Comparison of ENCODE assay signal across 17 cellular contexts in the genomic region with DNA sequence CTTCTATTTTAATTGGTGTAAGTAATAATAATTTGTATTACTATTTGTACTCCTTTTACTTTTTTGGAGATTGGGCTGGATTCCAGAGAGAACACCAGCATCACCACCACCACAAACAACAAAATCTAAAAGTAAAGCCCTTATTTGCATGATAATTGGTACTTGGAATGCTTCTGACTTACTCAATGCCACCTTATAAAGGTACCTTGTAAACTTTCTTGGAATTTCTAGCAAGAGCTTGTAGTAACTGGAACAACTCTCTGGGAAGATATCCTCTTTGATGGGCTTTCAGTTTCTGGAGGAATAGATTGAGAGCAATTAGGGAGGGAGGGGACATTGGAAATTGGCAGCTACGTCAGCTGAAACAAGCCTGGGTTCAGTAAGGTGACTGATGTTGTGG. TPM values are rescaled to one million over a fixed set of nuclear protein-coding genes. Genes with fewer than 3 reads are reported as not detected.
DNase-seq lines count a peak whose midpoint lies in the region; ATAC-seq and TF ChIP-seq lines count a peak whose summit lies in the region.
"Had no signal": no experiment of that assay in that cellular context is flagged by ENCODE, and none has a peak within 500 bp of the region (broad histone marks: within the 10 kb centered on the region; RNA-seq: fewer than 3 reads in every experiment).

No MANE protein-coding gene starts in this region.

- H2AFZ ChIP-seq in hepatocyte (no peak overlapping the region), neural progenitor cell (replicated peaks) (no peak overlapping the region)

- no peaks in the 10 kb centered on the region for H3K36me3 ChIP-seq in HUES48 (ENCODE audit: control insufficient read depth, insufficient read depth, low read length)
- H3K36me3 ChIP-seq in hepatocyte (replicated peaks; ENCODE audit: insufficient read depth, low read depth): no peaks in the 10 kb centered on the region
- no peaks in the 10 kb centered on the region for H3K36me3 ChIP-seq in neural progenitor cell
- H3K36me3 ChIP-seq: BE2C had no signal

- H3K36me3 Mint-ChIP-seq in neural progenitor cell: no peaks in the 10 kb centered on the region
- H3K36me3 Mint-ChIP-seq: CD4-positive, CD25-positive, alpha-beta regulatory T cell; CD8-positive, alpha-beta memory T cell had no signal

- no peak overlapping the region for H3K9ac ChIP-seq in HUES48 (ENCODE audit: low read depth, low read length)
- no peak overlapping the region for H3K9ac ChIP-seq in neural progenitor cell
- H3K9ac ChIP-seq: KMS-11 had no signal

- H3K9me3 Mint-ChIP-seq in neural progenitor cell: no peaks in the 10 kb centered on the region

- H4K20me1 ChIP-seq in hepatocyte (ENCODE audit: insufficient read depth, poor library complexity, severe bottlenecking) (no peaks in the 10 kb centered on the region), neural progenitor cell (ENCODE audit: low read depth) (peaks cover 25% of the 10 kb centered on the region)

- no peak for DNase-seq in hepatocyte (ENCODE audit: low spot score)
- DNase-seq in neural progenitor cell (ENCODE audit: low spot score): peak; percentile 5
- DNase-seq in NCI-H446 treated with DMSO at 0.1 percent for 48 hours (lab: John Stamatoyannopoulos, UW): no peak
- DNase-seq: ACHN; BE2C; C1 segment of cervical spinal cord; CD4-positive, CD25-positive, alpha-beta regulatory T cell; CD8-positive, alpha-beta memory T cell; COR-L47; DMS 273 treated with DMSO at 0.1 percent for 48 hours; DMS53; HFFc6 had no signal

- peaks cover 9% of the 10 kb centered on the region for H3K4me1 Mint-ChIP-seq in neural progenitor cell
- H3K4me1 Mint-ChIP-seq: CD4-positive, CD25-positive, alpha-beta regulatory T cell; CD8-positive, alpha-beta memory T cell had no signal

- peaks cover 23% of the 10 kb centered on the region for H3F3A ChIP-seq in neural progenitor cell (ENCODE audit: low read depth)

- no peak overlapping the region for H3K4me3 Mint-ChIP-seq in neural progenitor cell
- H3K4me3 Mint-ChIP-seq: CD4-positive, CD25-positive, alpha-beta regulatory T cell; CD8-positive, alpha-beta memory T cell; HFFc6 had no signal

- H3K9me3 ChIP-seq in HUES48 (ENCODE audit: control insufficient read depth, insufficient read depth, low read length) (no peaks in the 10 kb centered on the region), hepatocyte (ENCODE audit: low read depth) (no peaks in the 10 kb centered on the region), neural progenitor cell (ENCODE audit: low read depth) (no peaks in the 10 kb centered on the region)
- H3K9me3 ChIP-seq: BE2C had no signal

- peaks cover 64% of the 10 kb centered on the region for H3K27me3 Mint-ChIP-seq in neural progenitor cell (ENCODE audit: insufficient read depth, low read depth)

- TF ChIP-seq CTCF in hepatocyte (IDR thresholded peaks at IDR 0.05; ENCODE audit: poor library complexity) (no peak), neural progenitor cell (IDR thresholded peaks at IDR 0.05) (no peak)

- WGBS in hepatocyte (ENCODE audit: low lambda C conversion rate, missing lambda C conversion rate): 81% methylated on average over 1 of the region's 1 CpG

- H3K79me2 ChIP-seq in hepatocyte (peaks cover 14% of the 10 kb centered on the region), neural progenitor cell (ENCODE audit: low read depth) (no peaks in the 10 kb centered on the region)

- H3K4me3 ChIP-seq in HUES48 (ENCODE audit: low read depth, low read length): 0 out of 2 replicates have a peak overlapping the region, but pooled peaks have one; percentile 11
- no peak overlapping the region for H3K4me3 ChIP-seq in hepatocyte
- H3K4me3 ChIP-seq in neural progenitor cell: no peak overlapping the region

- H3K27me3 ChIP-seq in HUES48 (ENCODE audit: control insufficient read depth, insufficient read depth, low read length) (peaks cover 73% of the 10 kb centered on the region), hepatocyte (peaks cover 42% of the 10 kb centered on the region), neural progenitor cell (peaks cover 68% of the 10 kb centered on the region)

- no peaks in the 10 kb centered on the region for H3K9me2 ChIP-seq in hepatocyte (replicated peaks; ENCODE audit: insufficient read depth)

- ATAC-seq in GM19395 (IDR thresholded peaks at IDR 0.05; ENCODE audit: unreplicated experiment): no peak
- no peak for ATAC-seq in HG03159 (IDR thresholded peaks at IDR 0.05; ENCODE audit: unreplicated experiment)
- ATAC-seq: HCT116 had no signal

- H3K4me1 ChIP-seq in HUES48 (ENCODE audit: control insufficient read depth, insufficient read depth, low read length) (peaks cover 60% of the 10 kb centered on the region), hepatocyte (ENCODE audit: insufficient read depth) (no peaks in the 10 kb centered on the region), neural progenitor cell (peaks cover 28% of the 10 kb centered on the region)
- H3K4me1 ChIP-seq: BE2C had no signal

- no peak overlapping the region for H3K27ac Mint-ChIP-seq in neural progenitor cell
- H3K27ac Mint-ChIP-seq: CD4-positive, CD25-positive, alpha-beta regulatory T cell; CD8-positive, alpha-beta memory T cell; HFFc6 had no signal

- peak overlapping the region; percentile 14 for H3K27ac ChIP-seq in HUES48 (ENCODE audit: low read depth, low read length)
- no peak overlapping the region for H3K27ac ChIP-seq in hepatocyte
- no peak overlapping the region for H3K27ac ChIP-seq in neural progenitor cell
- H3K27ac ChIP-seq: KMS-11 had no signal

- H3K4me2 ChIP-seq in hepatocyte (peak overlapping the region; percentile 91), neural progenitor cell (no peak overlapping the region)
- H3K4me2 ChIP-seq: KMS-11 had no signal

RNA-seq across cellular contexts. Expression of a gene that starts 20.2 kb away (rescaled TPM):
- 80.5 and 99.2 TPM in 2 replicates for total RNA-seq in hepatocyte
- 142 and 147 TPM in 2 replicates for polyA plus RNA-seq in hepatocyte
- 0.59 and 1.6 TPM in 2 replicates for total RNA-seq in neural progenitor cell (ENCODE audit: low replicate concordance)
- total RNA-seq: CD4-positive, CD25-positive, alpha-beta regulatory T cell; CD8-positive, alpha-beta memory T cell had no signal
- polyA plus RNA-seq: CD4-positive, CD25-positive, alpha-beta regulatory T cell; CD8-positive, alpha-beta memory T cell had no signal

Comparison
In these comparisons a context has a peak if more than half of its experiments do, and no peak if none do; other contexts are left out.
1. RNA of a gene that starts 20.2 kb away (total RNA-seq): 80.5 to 99.2 TPM in hepatocyte; 0.59 to 1.6 TPM in neural progenitor cell; every median in the first group is over 10 times any median in the second.